8 cellular contexts compared by ENCODE assay signal in genomic region chr4:121950212-121950679, GRCh38. TPM values are rescaled to one million over a fixed set of nuclear protein-coding genes. Genes with fewer than 3 reads are reported as not detected.
DNase-seq lines count a peak whose midpoint lies in the region; ATAC-seq and TF ChIP-seq lines count a peak whose summit lies in the region.

No MANE protein-coding gene starts in this region.

- DNase-seq in NCI-H510A treated with DMSO at 0.1 percent for 48 hours (lab: John Stamatoyannopoulos, UW), result peak; percentile 10
- DNase-seq in NCI-H510A (lab: John Stamatoyannopoulos, UW), result no peak
- peak; percentile 3 for DNase-seq in NCI-H2171 treated with DMSO at 0.1 percent for 48 hours (lab: John Stamatoyannopoulos, UW)
- peak; percentile 91 for DNase-seq in activated CD8-positive, alpha-beta memory T cell treated with anti-CD3 and anti-CD28 coated beads, Interleukin-2, amount 10 ng/mL, durations not matched to agents 7 days and 5 days
- peak; percentile 68 to 79 for DNase-seq in erythroblast (lab: John Stamatoyannopoulos, UW)
- peak; percentile 68 for DNase-seq in mucosa of gallbladder (ENCODE audit: low spot score)
- peak; percentile 70 to 81 for DNase-seq in stimulated activated CD8-positive, alpha-beta memory T cell treated with anti-CD3 and anti-CD28 coated beads, Interleukin-4, amount 100 ng/mL, for 1 hour (ENCODE audit: low read depth in 2 of 2, low spot score in 1 of 2)

- CTCF ChIA-PET in activated CD8-positive, alpha-beta memory T cell treated with anti-CD3 and anti-CD28 coated beads, Interleukin-2, amount 10 ng/mL, durations not matched to agents 7 days and 5 days (lab: Charles Lee), result interaction anchor here (0.6 to 4.7 kb wide), 13 partner anchors 9 to 627 kb away, joined by 3 to 34 read pairs (median 4); partner anchors contain the start of gene BLTP1

- H3K27me3 Mint-ChIP-seq in activated CD8-positive, alpha-beta memory T cell treated with anti-CD3 and anti-CD28 coated beads, Interleukin-2, amount 10 ng/mL, durations not matched to agents 7 days and 5 days, result peaks cover 64% of the 10 kb centered on the region

- H3K4me1 Mint-ChIP-seq in activated CD8-positive, alpha-beta memory T cell treated with anti-CD3 and anti-CD28 coated beads, Interleukin-2, amount 10 ng/mL, durations not matched to agents 7 days and 5 days, result peaks cover 16% of the 10 kb centered on the region

- no peaks in the 10 kb centered on the region for H3K9me3 Mint-ChIP-seq in activated CD8-positive, alpha-beta memory T cell treated with anti-CD3 and anti-CD28 coated beads, Interleukin-2, amount 10 ng/mL, durations not matched to agents 7 days and 5 days (ENCODE audit: low read depth)

- H3K36me3 Mint-ChIP-seq in activated CD8-positive, alpha-beta memory T cell treated with anti-CD3 and anti-CD28 coated beads, Interleukin-2, amount 10 ng/mL, durations not matched to agents 7 days and 5 days, result no peaks in the 10 kb centered on the region

- peak overlapping the region; percentile 29 for H3K27ac Mint-ChIP-seq in activated CD8-positive, alpha-beta memory T cell treated with anti-CD3 and anti-CD28 coated beads, Interleukin-2, amount 10 ng/mL, durations not matched to agents 7 days and 5 days

- peak; percentile 87 for ATAC-seq in HG02852 (IDR thresholded peaks at IDR 0.05; ENCODE audit: unreplicated experiment)
- peak; percentile 86 for ATAC-seq in activated CD8-positive, alpha-beta memory T cell treated with anti-CD3 and anti-CD28 coated beads, Interleukin-2, amount 10 ng/mL, durations not matched to agents 7 days and 5 days

- no peak for TF ChIP-seq POLR2A in erythroblast (IDR thresholded peaks at IDR 0.05; ENCODE audit: low read length)

- H3K4me3 Mint-ChIP-seq in activated CD8-positive, alpha-beta memory T cell treated with anti-CD3 and anti-CD28 coated beads, Interleukin-2, amount 10 ng/mL, durations not matched to agents 7 days and 5 days, result peak overlapping the region; percentile 77

RNA-seq across cellular contexts. Expression of gene TRPC3, which starts 1.6 kb away (rescaled TPM):
- total RNA-seq in activated CD8-positive, alpha-beta memory T cell treated with anti-CD3 and anti-CD28 coated beads, Interleukin-2, amount 10 ng/mL, durations not matched to agents 7 days and 5 days, result 1 to 10 TPM in 1 of 2 experiments, under 1 TPM in 1; 0.84 to 2.1 TPM
- total RNA-seq in mucosa of gallbladder, result 14.1 TPM
